Comparison of ENCODE assay signal across 9 cellular contexts in genomic region chr5:1763548-1763911, GRCh38. TPM values are rescaled to one million over a fixed set of nuclear protein-coding genes. Genes with fewer than 3 reads are reported as not detected.
DNase-seq lines count a peak whose midpoint lies in the region; ATAC-seq and TF ChIP-seq lines count a peak whose summit lies in the region.
"Had no signal": no experiment of that assay in that cellular context is flagged by ENCODE, and none has a peak within 500 bp of the region (broad histone marks: within the 10 kb centered on the region; RNA-seq: fewer than 3 reads in every experiment).

No MANE protein-coding gene starts in this region.

- no peak for TF ChIP-seq POLR2A in suprapubic skin (IDR thresholded peaks at IDR 0.05)

- H3K27ac Mint-ChIP-seq in CD14-positive monocyte = no peak overlapping the region

- H3K4me3 Mint-ChIP-seq in CD14-positive monocyte = peak overlapping the region in 1 of 2 donors; percentile 12

- peaks cover 5 to 21% (median 13%) of the 10 kb centered on the region in 3 donors for H3K27me3 Mint-ChIP-seq in CD14-positive monocyte (ENCODE audit: low read depth in 3 of 3)

- no peak for TF ChIP-seq CTCF in CD14-positive monocyte (IDR thresholded peaks at IDR 0.05)
- TF ChIP-seq CTCF in suprapubic skin (IDR thresholded peaks at IDR 0.05) = peak in 1 of 2 donors; percentile 57

- H3K36me3 Mint-ChIP-seq in CD14-positive monocyte = no peaks in the 10 kb centered on the region

- H3K4me3 ChIP-seq in SJSA1 (no peak overlapping the region), suprapubic skin (no peak overlapping the region)

- H3K4me1 Mint-ChIP-seq in CD14-positive monocyte = no peaks in the 10 kb centered on the region

- peaks cover 0 to 5% (median 0%) of the 10 kb centered on the region in 7 donors for H3K9me3 Mint-ChIP-seq in CD14-positive monocyte

- peaks cover 75% of the 10 kb centered on the region for H3K27me3 ChIP-seq in SJSA1 (replicated peaks)
- peaks cover 10% of the 10 kb centered on the region for H3K27me3 ChIP-seq in suprapubic skin

- no peak overlapping the region for H3K27ac ChIP-seq in SJSA1
- no peak overlapping the region for H3K27ac ChIP-seq in suprapubic skin
- H3K27ac ChIP-seq: neutrophil had no signal

- H3K36me3 ChIP-seq in SJSA1 (no peaks in the 10 kb centered on the region), suprapubic skin (no peaks in the 10 kb centered on the region)
- H3K36me3 ChIP-seq: neutrophil had no signal

- DNase-seq in CD14-positive monocyte (ENCODE audit: low spot score) = peak; percentile 16
- peak; percentile 44 to 65 for DNase-seq in SJSA1 (ENCODE audit: low read depth in 1 of 2, low spot score in 2 of 2)
- DNase-seq in cerebellar cortex (ENCODE audit: low spot score) = peak; percentile 16
- peak; percentile 17 for DNase-seq in kidney glomerular epithelial cell (lab: John Stamatoyannopoulos, UW)
- DNase-seq in suprapubic skin (ENCODE audit: low spot score in 2 of 2) = peak; percentile 56 to 60

- H3K9me3 ChIP-seq in SJSA1 (replicated peaks) = 0 out of 2 replicates have a peak, but pooled peaks cover 3% of the 10 kb centered on the region
- H3K9me3 ChIP-seq in suprapubic skin = no peaks in the 10 kb centered on the region
- H3K9me3 ChIP-seq: neutrophil had no signal

- H3K4me1 ChIP-seq in SJSA1 (replicated peaks) (peaks cover 19% of the 10 kb centered on the region), suprapubic skin (no peaks in the 10 kb centered on the region)

- 45% methylated on average over 15 of the region's 15 CpGs for WGBS in suprapubic skin

- TF ChIP-seq EP300 in suprapubic skin (IDR thresholded peaks at IDR 0.05) = no peak

- intact Hi-C loops in CD14-positive monocyte (cut with micrococcal nuclease) = loop anchor here in 1 of 2 donors (10.0 kb wide), 1 partner anchor 271 kb away; no protein-coding TSS in a partner anchor

- ATAC-seq in GM21619 (IDR thresholded peaks at IDR 0.05; ENCODE audit: unreplicated experiment) (peak; percentile 47), HG03159 (IDR thresholded peaks at IDR 0.05; ENCODE audit: unreplicated experiment) (no peak), HG03175 (IDR thresholded peaks at IDR 0.05; ENCODE audit: unreplicated experiment) (no peak)

RNA-seq across cellular contexts. Expression of gene MRPL36, which starts 36.1 kb away (rescaled TPM):
- 10 to 100 TPM; 65.9 to 81.7 TPM for polyA plus RNA-seq in CD14-positive monocyte
- total RNA-seq in SJSA1 (2014; rRNA removed; shearing (Covaris generic)) = 72.8 and 96.3 TPM in 2 replicates
- total RNA-seq in suprapubic skin = 10 to 100 TPM; 13.7 to 62.5 (median 41.2) TPM

RNA-seq across cellular contexts. Expression of gene NDUFS6, which starts 37.7 kb away (rescaled TPM):
- 10 to 100 TPM; 62.2 to 62.3 TPM for polyA plus RNA-seq in CD14-positive monocyte
- total RNA-seq in SJSA1 (2014; rRNA removed; shearing (Covaris generic)) = 131 and 134 TPM in 2 replicates
- 10 to 100 TPM; 38.9 to 64.5 (median 51.2) TPM for total RNA-seq in suprapubic skin
